ENCODE assay signal across 29 cellular contexts in the genomic region with DNA sequence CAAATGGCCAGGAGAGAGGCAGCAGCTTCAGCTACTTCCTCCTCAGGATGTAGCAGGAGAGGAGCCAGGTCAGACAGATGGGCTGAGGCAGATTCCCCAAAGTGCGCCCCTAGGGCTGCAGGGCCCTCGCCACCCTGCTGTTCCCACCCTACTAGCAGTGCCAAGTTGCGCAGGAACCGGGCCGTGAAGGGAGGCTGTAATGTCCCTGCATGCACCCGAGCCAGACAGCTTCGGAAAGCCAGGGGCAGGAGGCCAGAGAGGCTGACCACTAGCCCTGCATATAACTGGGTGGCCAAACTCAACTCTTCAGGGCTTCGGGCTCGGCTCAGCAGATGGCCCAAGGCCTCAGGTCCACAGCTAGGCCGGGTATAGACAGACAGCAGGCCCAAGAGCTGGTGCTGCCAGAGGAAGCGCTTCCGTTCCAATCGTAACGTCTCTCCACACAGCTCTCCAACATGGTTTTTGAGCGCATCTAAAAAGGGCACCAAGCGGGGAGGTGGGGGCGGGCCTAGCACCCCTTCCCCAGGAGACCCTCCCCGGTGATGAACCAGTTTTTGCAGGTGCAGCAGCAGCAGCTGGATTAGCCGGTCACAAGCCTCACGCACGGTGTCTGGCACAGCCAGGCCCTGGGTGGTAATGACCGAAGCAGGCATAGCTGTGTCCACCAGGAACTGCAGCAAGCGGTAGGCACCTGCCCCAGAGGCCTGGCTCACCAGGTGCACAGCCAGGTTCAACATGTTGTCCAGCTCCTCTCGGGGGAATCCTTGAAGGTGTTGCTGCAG. TPM values are rescaled to one million over a fixed set of nuclear protein-coding genes. Genes with fewer than 3 reads are reported as not detected.
"Had no signal": no experiment of that assay in that cellular context is flagged by ENCODE, and none has a peak within 500 bp of the region (broad histone marks: within the 10 kb centered on the region; RNA-seq: fewer than 3 reads in every experiment).

No MANE protein-coding gene starts in this region.

- H3K4me3 ChIP-seq: adrenal gland, ascending aorta, cardiac muscle cell, coronary artery, gastrocnemius medialis, prostate gland, smooth muscle cell, stomach, thyroid gland, upper lobe of left lung had no signal

- H3K27ac ChIP-seq: adrenal gland, ascending aorta, cardiac muscle cell, coronary artery, gastrocnemius medialis, prostate gland, stomach, thyroid gland, upper lobe of left lung had no signal

- H3K9me3 ChIP-seq: adrenal gland, ascending aorta, gastrocnemius medialis, pancreas, prostate gland, stomach, thyroid gland, upper lobe of left lung had no signal

- DNase-seq: activated B cell treated with CpG ODN at 0.5 μM for 24 hours; activated CD4-positive, alpha-beta T cell treated with anti-CD3 and anti-CD28 coated beads, Interleukin-2, amount 50 U/mL, for 1 hour; activated gamma-delta T cell treated with Interleukin-2 at 50 U/mL for 16 hours; adrenal gland; cerebellar nuclear complex; effector memory CD8-positive, alpha-beta T cell; erythroblast; gastrocnemius medialis; glutamatergic neuron; islet precursor cell; left ventricle myocardium superior; stimulated activated CD4-positive, alpha-beta T cell treated with anti-CD3 and anti-CD28 coated beads, Interleukin-15, amount 100 ng/mL, for 24 hours; stimulated activated CD4-positive, alpha-beta T cell treated with anti-CD3 and anti-CD28 coated beads, Interleukin-2, amount 100 ng/mL, for 24 hours; stimulated activated naive B cell treated with anti-CD40 and anti-IgM and Interleukin-4, amounts not matched to agents 10 μg/mL and 1 μg/mL and 100 μg/mL, for 72 hours; stomach; T-helper 1 cell; thyroid gland had no signal

- H3K9me3 Mint-ChIP-seq: activated B cell treated with CpG ODN at 0.5 μM for 24 hours; activated naive CD4-positive, alpha-beta T cell treated with anti-CD3 and anti-CD28 coated beads, Interleukin-2, amount 50 U/mL, for 72 hours; activated T-helper 1 cell treated with anti-CD3 and anti-CD28 coated beads, Interleukin-12 subunit alpha, Interleukin-12 subunit beta, Interleukin-2, Interleukin-4 antibody, amounts not matched to agents 30 ng/mL and 10 ng/mL and 1 ng/mL, durations not matched to agents 14 hours and 24 hours and 36 hours; brain; effector memory CD8-positive, alpha-beta T cell; nephron; stimulated activated naive B cell treated with anti-CD40 and anti-IgM and Interleukin-4, amounts not matched to agents 10 μg/mL and 1 μg/mL and 100 μg/mL, for 72 hours; T-helper 2 cell treated with Interferon-gamma antibody and Interleukin-4, amounts not matched to agents 5 μg/mL and 100 μg/mL, for 36 hours had no signal

- H3K4me3 Mint-ChIP-seq: activated B cell treated with CpG ODN at 0.5 μM for 24 hours; effector memory CD8-positive, alpha-beta T cell; stimulated activated naive B cell treated with anti-CD40 and anti-IgM and Interleukin-4, amounts not matched to agents 10 μg/mL and 1 μg/mL and 100 μg/mL, for 72 hours; T-helper 2 cell treated with Interferon-gamma antibody and Interleukin-4, amounts not matched to agents 5 μg/mL and 100 μg/mL, for 36 hours had no signal

- H3K27ac Mint-ChIP-seq: activated B cell treated with CpG ODN at 0.5 μM for 24 hours; activated naive CD4-positive, alpha-beta T cell treated with anti-CD3 and anti-CD28 coated beads, Interleukin-2, amount 50 U/mL, for 72 hours; activated T-helper 1 cell treated with anti-CD3 and anti-CD28 coated beads, Interleukin-12 subunit alpha, Interleukin-12 subunit beta, Interleukin-2, Interleukin-4 antibody, amounts not matched to agents 30 ng/mL and 10 ng/mL and 1 ng/mL, durations not matched to agents 14 hours and 24 hours and 36 hours; effector memory CD8-positive, alpha-beta T cell; nephron; T-helper 2 cell treated with Interferon-gamma antibody and Interleukin-4, amounts not matched to agents 5 μg/mL and 100 μg/mL, for 36 hours had no signal

- H3K4me2 ChIP-seq: smooth muscle cell had no signal

- FAIRE-seq: pancreas had no signal

- H3K27me3 ChIP-seq: adrenal gland, ascending aorta, cardiac muscle cell, gastrocnemius medialis, pancreas, stomach, thyroid gland, upper lobe of left lung had no signal

- ATAC-seq: activated naive CD4-positive, alpha-beta T cell treated with anti-CD3 and anti-CD28 coated beads, Interleukin-2, amount 50 U/mL, for 72 hours; effector memory CD8-positive, alpha-beta T cell; gastrocnemius medialis; left ventricle myocardium superior; stimulated activated naive B cell treated with anti-CD40 and anti-IgM and Interleukin-4, amounts not matched to agents 10 μg/mL and 1 μg/mL and 100 μg/mL, for 72 hours had no signal

- H3K27me3 Mint-ChIP-seq: activated B cell treated with CpG ODN at 0.5 μM for 24 hours; effector memory CD8-positive, alpha-beta T cell; stimulated activated naive B cell treated with anti-CD40 and anti-IgM and Interleukin-4, amounts not matched to agents 10 μg/mL and 1 μg/mL and 100 μg/mL, for 72 hours had no signal

RNA-seq across cellular contexts. Expression of a gene that starts 16.7 kb away (rescaled TPM):
- total RNA-seq: ascending aorta had no signal
